8 cellular contexts compared by ENCODE assay signal in genomic region chr9:21031091-21031817, GRCh38. TPM values are rescaled to one million over a fixed set of nuclear protein-coding genes. Genes with fewer than 3 reads are reported as not detected.
DNase-seq lines count a peak whose midpoint lies in the region; ATAC-seq, FAIRE-seq and TF ChIP-seq lines count a peak whose summit lies in the region.

Gene HACD4, minus strand, starts transcription at chr9:21031640. Its CDS starts 50 bp downstream, at chr9:21031590.

- no peaks in the 10 kb centered on the region for H3K9me3 ChIP-seq in neural progenitor cell (ENCODE audit: low read depth)
- no peaks in the 10 kb centered on the region for H3K9me3 ChIP-seq in subcutaneous abdominal adipose tissue (ENCODE audit: control insufficient read depth in 5 of 5, low read length in 5 of 5)

- H3K4me2 ChIP-seq in neural progenitor cell = peak within 1 kb of the TSS; percentile 81

- peaks cover 16% of the 10 kb centered on the region for H3K4me1 Mint-ChIP-seq in activated T-cell treated with anti-CD3 and anti-CD28 coated beads, Interleukin-2, amount 50 U/mL, for 72 hours (ENCODE audit: low read depth)
- peaks cover 3% of the 10 kb centered on the region for H3K4me1 Mint-ChIP-seq in neural progenitor cell

- H3K27me3 Mint-ChIP-seq in activated T-cell treated with anti-CD3 and anti-CD28 coated beads, Interleukin-2, amount 50 U/mL, for 72 hours (ENCODE audit: low read depth) = no peaks in the 10 kb centered on the region
- H3K27me3 Mint-ChIP-seq in neural progenitor cell (ENCODE audit: insufficient read depth, low read depth) = peaks cover 5% of the 10 kb centered on the region

- no peaks in the 10 kb centered on the region for H3K79me2 ChIP-seq in neural progenitor cell (ENCODE audit: low read depth)

- no peaks in the 10 kb centered on the region for H4K20me1 ChIP-seq in neural progenitor cell (ENCODE audit: low read depth)

- peaks cover 0 to 2% of the 10 kb centered on the region in 2 donors for H3K9me3 Mint-ChIP-seq in activated T-cell treated with anti-CD3 and anti-CD28 coated beads, Interleukin-2, amount 50 U/mL, for 72 hours
- H3K9me3 Mint-ChIP-seq in neural progenitor cell = peaks cover 2% of the 10 kb centered on the region

- DNase-seq in GM12891 (ENCODE audit: insufficient read length, low spot score) (peak; percentile 50), H54 (ENCODE audit: insufficient read length, low spot score) (peak; percentile 64), NCI-H1092 treated with DMSO at 0.1 percent for 48 hours (lab: John Stamatoyannopoulos, UW) (peak; percentile 46), fibroblast of the aortic adventitia (ENCODE audit: low read depth) (peak; percentile 34), neural progenitor cell (ENCODE audit: low spot score) (peak; percentile 61), T1000 (lab: John Stamatoyannopoulos, UW) (no peak)
- peak; percentile 69 to 74 for DNase-seq in activated T-cell treated with anti-CD3 and anti-CD28 coated beads, Interleukin-2, amount 50 U/mL, for 72 hours

- H3K4me3 Mint-ChIP-seq in activated T-cell treated with anti-CD3 and anti-CD28 coated beads, Interleukin-2, amount 50 U/mL, for 72 hours = peak within 1 kb of the TSS in 1 of 2 donors; percentile 63
- H3K4me3 Mint-ChIP-seq in neural progenitor cell = peak within 1 kb of the TSS; percentile 44

- H2AFZ ChIP-seq in neural progenitor cell (replicated peaks) = peak within 1 kb of the TSS; percentile 96

- ATAC-seq in activated T-cell treated with anti-CD3 and anti-CD28 coated beads, Interleukin-2, amount 50 U/mL, for 72 hours (replicated peaks in 1 of 2) = peak; percentile 78 to 80

- FAIRE-seq in GM12891 (lab: Jason Lieb, UNC) (peak; percentile 85), H54 (lab: Jason Lieb, UNC) (no peak)

- peaks cover 10% of the 10 kb centered on the region for H3K27me3 ChIP-seq in neural progenitor cell
- H3K27me3 ChIP-seq in subcutaneous abdominal adipose tissue (ENCODE audit: control insufficient read depth in 5 of 5, insufficient read depth in 4 of 5, low read length in 5 of 5) = no peaks in the 10 kb centered on the region

- H3K9ac ChIP-seq in neural progenitor cell (no peak within 1 kb of the TSS), subcutaneous abdominal adipose tissue (ENCODE audit: low read length in 5 of 5) (peak within 1 kb of the TSS in 3 of 5 donors; percentile 50 to 63 (median 51))

- peaks cover 10% of the 10 kb centered on the region for H3K4me1 ChIP-seq in neural progenitor cell
- peaks cover 0 to 20% (median 11%) of the 10 kb centered on the region in 5 donors for H3K4me1 ChIP-seq in subcutaneous abdominal adipose tissue (ENCODE audit: control insufficient read depth in 5 of 5, insufficient read depth in 5 of 5, low read length in 5 of 5)

- no peak for TF ChIP-seq CTCF in fibroblast of the aortic adventitia (IDR thresholded peaks at IDR 0.05; ENCODE audit: insufficient read depth, low read length)
- TF ChIP-seq CTCF in neural progenitor cell (IDR thresholded peaks at IDR 0.05) = no peak

- H3K4me3 ChIP-seq in fibroblast of the aortic adventitia (ENCODE audit: low read depth, low read length) (peak within 1 kb of the TSS; percentile 63), neural progenitor cell (peak within 1 kb of the TSS; percentile 57), subcutaneous abdominal adipose tissue (ENCODE audit: low read depth in 1 of 5, low read length in 5 of 5) (peak within 1 kb of the TSS; percentile 59 to 71 (median 70))

- H3K36me3 ChIP-seq in neural progenitor cell = no peaks in the 10 kb centered on the region
- no peaks in the 10 kb centered on the region for H3K36me3 ChIP-seq in subcutaneous abdominal adipose tissue (ENCODE audit: control insufficient read depth in 5 of 5, insufficient read depth in 5 of 5, low read length in 5 of 5)

- H3F3A ChIP-seq in neural progenitor cell (ENCODE audit: low read depth) = peaks cover 14% of the 10 kb centered on the region

- peak; percentile 16 for TF ChIP-seq POLR2A in GM12891 (IDR thresholded peaks at IDR 0.05; ENCODE audit: low read depth, low read length)
- no peak for TF ChIP-seq POLR2A in H54 (IDR thresholded peaks at IDR 0.05; ENCODE audit: low read depth, low read length)

- H3K27ac ChIP-seq in neural progenitor cell = no peak within 1 kb of the TSS
- H3K27ac ChIP-seq in subcutaneous abdominal adipose tissue (ENCODE audit: low read depth, low read length) = peak within 1 kb of the TSS; percentile 38

- no peak within 1 kb of the TSS for H3K27ac Mint-ChIP-seq in activated T-cell treated with anti-CD3 and anti-CD28 coated beads, Interleukin-2, amount 50 U/mL, for 72 hours
- H3K27ac Mint-ChIP-seq in neural progenitor cell = no peak within 1 kb of the TSS

- peaks cover 0 to 4% of the 10 kb centered on the region in 2 donors for H3K36me3 Mint-ChIP-seq in activated T-cell treated with anti-CD3 and anti-CD28 coated beads, Interleukin-2, amount 50 U/mL, for 72 hours (ENCODE audit: insufficient read depth in 2 of 2)
- H3K36me3 Mint-ChIP-seq in neural progenitor cell = no peaks in the 10 kb centered on the region

TF ChIP-seq in GM12891, 5 proteins besides CTCF, POLR2A, EP300 and RAD21:
- TF ChIP-seq TAF1 (IDR thresholded peaks at IDR 0.05; ENCODE audit: low read depth, low read length) (peak; percentile 25; the same call in 1 of the 2 replicates), POU2F2 (IDR thresholded peaks at IDR 0.05; ENCODE audit: low read depth, low read length) (0 out of 2 replicates have a peak, but pooled peaks have one; percentile 40), SPI1 (IDR thresholded peaks at IDR 0.05; ENCODE audit: low read depth, low read length) (no peak), POLR2AphosphoS5 (IDR thresholded peaks at IDR 0.05; ENCODE audit: low read depth, low read length) (no peak), PAX5 (IDR thresholded peaks at IDR 0.05; ENCODE audit: insufficient read depth, low read length, severe bottlenecking) (no peak)

RNA-seq across cellular contexts. Expression of gene HACD4, which starts in this region (rescaled TPM):
- 3.8 TPM for polyA plus RNA-seq in GM12891 (2012; ENCODE audit: low read depth, missing spikeins)
- total RNA-seq in activated T-cell treated with anti-CD3 and anti-CD28 coated beads, Interleukin-2, amount 50 U/mL, for 72 hours = 1 to 10 TPM; 1.8 to 3.3 TPM
- total RNA-seq in fibroblast of the aortic adventitia (ENCODE audit: low replicate concordance) (0.82 and 4.8 TPM in 2 replicates), neural progenitor cell (ENCODE audit: low replicate concordance) (1.1 and 1.2 TPM in 2 replicates)
